Comparison of ENCODE assay signal across 2 cellular contexts in genomic region chr22:50278956-50279619, GRCh38.
TF ChIP-seq lines count a peak whose summit lies in the region.

No MANE protein-coding gene starts in this region.

TF ChIP-seq in IMR-90, 13 proteins besides CTCF, POLR2A, EP300 and RAD21:
- no peak for TF ChIP-seq BHLHE40 (IDR thresholded peaks at IDR 0.05; ENCODE audit: low read depth, low read length)
- no peak for TF ChIP-seq RCOR1 (IDR thresholded peaks at IDR 0.05; ENCODE audit: insufficient replicate concordance, low read length)
- TF ChIP-seq FOS (IDR thresholded peaks at IDR 0.05; ENCODE audit: low read depth, low read length) = no peak

TF ChIP-seq in GM12878, 131 proteins besides CTCF, POLR2A, EP300 and RAD21:
- TF ChIP-seq ZNF207 (IDR thresholded peaks at IDR 0.05; ENCODE audit: borderline replicate concordance) (no peak), BCL3 (IDR thresholded peaks at IDR 0.05; ENCODE audit: borderline replicate concordance, insufficient read depth, low read depth, low read length, poor library complexity, severe bottlenecking) (peak; percentile 51)
